18 cellular contexts compared by ENCODE assay signal in genomic region chr12:67077617-67078016, GRCh38.
DNase-seq lines count a peak whose midpoint lies in the region; ATAC-seq and TF ChIP-seq lines count a peak whose summit lies in the region.
"Had no signal": no experiment of that assay in that cellular context is flagged by ENCODE, and none has a peak within 500 bp of the region (broad histone marks: within the 10 kb centered on the region; RNA-seq: fewer than 3 reads in every experiment).

No MANE protein-coding gene starts in this region.

- H3K4me3 ChIP-seq in choroid plexus epithelial cell (ENCODE audit: low read depth, low read length) = no peak overlapping the region
- H3K4me3 ChIP-seq: cardiac muscle cell, GM12878, stomach had no signal

- in situ Hi-C loops in GM13977 (cut with MboI; ENCODE audit: low pct_unique_long_range_greater_than_20kb, low sequenced_read_pairs, unreplicated experiment) = no loop called here

- DNase-seq in Daoy (ENCODE audit: low read depth) = peak; percentile 57
- DNase-seq in M059J (ENCODE audit: low read depth) = peak; percentile 65
- DNase-seq in choroid plexus epithelial cell (ENCODE audit: low read depth) = peak; percentile 39
- peak; percentile 5 for DNase-seq in myocyte (ENCODE audit: low read depth)
- no peak for DNase-seq in NCI-H748 treated with DMSO at 0.1 percent for 48 hours (lab: John Stamatoyannopoulos, UW)
- no peak for DNase-seq in GM13977 (ENCODE audit: low spot score)
- no peak for DNase-seq in NCI-H2227 (lab: John Stamatoyannopoulos, UW; ENCODE audit: unreplicated experiment)
- DNase-seq: activated CD8-positive, alpha-beta memory T cell treated with anti-CD3 and anti-CD28 coated beads for 24 hours; activated gamma-delta T cell; CD4-positive, alpha-beta memory T cell; effector memory CD8-positive, alpha-beta T cell; head of caudate nucleus; left cardiac atrium; NCI-H1105 treated with DMSO at 0.1 percent for 48 hours; stomach had no signal

- ATAC-seq in GM21381 (IDR thresholded peaks at IDR 0.05; ENCODE audit: unreplicated experiment) = no peak
- ATAC-seq: effector memory CD8-positive, alpha-beta T cell; GM12878; left cardiac atrium had no signal

- TF ChIP-seq CTCF in choroid plexus epithelial cell (conservative IDR thresholded peaks at IDR 0.05; ENCODE audit: low read depth, low read length) (no peak), GM13977 (IDR thresholded peaks at IDR 0.05; ENCODE audit: extremely low read depth, insufficient read depth, missing control alignments) (no peak)

Comparison
In these comparisons a context has a peak if more than half of its experiments do, and no peak if none do; other contexts are left out.
1. DNase-seq: peak in Daoy (single experiment), M059J (single experiment), choroid plexus epithelial cell (single experiment) and myocyte (single experiment); none in NCI-H748 treated with DMSO at 0.1 percent for 48 hours (single experiment), GM13977 (single experiment) and NCI-H2227 (single experiment).